ENCODE assay signal across 15 cellular contexts in genomic region chr6:78489874-78490273, GRCh38.
"Had no signal": no experiment of that assay in that cellular context is flagged by ENCODE, and none has a peak within 500 bp of the region (broad histone marks: within the 10 kb centered on the region; RNA-seq: fewer than 3 reads in every experiment).

No MANE protein-coding gene starts in this region.

- H3K4me2 ChIP-seq: hepatocyte had no signal

- H3K4me1 ChIP-seq: body of pancreas, gastroesophageal sphincter, parathyroid adenoma, tibial artery, vagina had no signal

- H3K4me3 ChIP-seq: body of pancreas, gastroesophageal sphincter, hepatocyte, tibial artery, vagina had no signal

- H3K36me3 ChIP-seq: gastroesophageal sphincter, tibial artery, vagina had no signal

- FAIRE-seq: TTC549 had no signal

- H3K27me3 ChIP-seq: body of pancreas, gastroesophageal sphincter, hepatocyte, tibial artery, vagina had no signal

- H3K9ac ChIP-seq: parathyroid adenoma had no signal

- H3K9me3 ChIP-seq: body of pancreas, gastroesophageal sphincter, tibial artery, vagina had no signal

- H3K27ac ChIP-seq: body of pancreas, gastroesophageal sphincter, hepatocyte, parathyroid adenoma, tibial artery, vagina had no signal

- DNase-seq: activated B cell treated with CpG ODN at 0.5 μM for 24 hours; activated CD4-positive, alpha-beta T cell treated with anti-CD3 and anti-CD28 coated beads, Interleukin-2, amount 10 ng/mL, durations not matched to agents 24 days and 14 days; activated naive CD4-positive, alpha-beta T cell; activated naive CD8-positive, alpha-beta T cell treated with anti-CD3 and anti-CD28 coated beads, Interleukin-2, amount 50 U/mL, for 24 hours; body of pancreas; kidney glomerular epithelial cell; midbrain; T-helper 2 cell; tibial artery had no signal

- H2AFZ ChIP-seq: hepatocyte, parathyroid adenoma had no signal

- ATAC-seq: activated naive CD8-positive, alpha-beta T cell treated with anti-CD3 and anti-CD28 coated beads, Interleukin-2, amount 50 U/mL, for 24 hours; body of pancreas; gastroesophageal sphincter; stimulated activated effector memory CD8-positive, alpha-beta T cell treated with anti-CD3 and anti-CD28 coated beads, Interleukin-12 subunit alpha, Interleukin-12 subunit beta, amount 100 ng/mL, for 72 hours had no signal
